11 cellular contexts compared by ENCODE assay signal in genomic region chr9:120109242-120109641, GRCh38.
DNase-seq lines count a peak whose midpoint lies in the region; ATAC-seq lines count a peak whose summit lies in the region.
"Had no signal": no experiment of that assay in that cellular context is flagged by ENCODE, and none has a peak within 500 bp of the region (broad histone marks: within the 10 kb centered on the region; RNA-seq: fewer than 3 reads in every experiment).

No MANE protein-coding gene starts in this region.

- H3K9ac ChIP-seq in NT2/D1 (ENCODE audit: insufficient read length, low read depth): no peak overlapping the region

- H3K9me3 ChIP-seq in NT2/D1 (ENCODE audit: insufficient read depth, low read length) (no peaks in the 10 kb centered on the region), iPS DF 6.9 (ENCODE audit: control insufficient read depth, insufficient read depth, low read length) (no peaks in the 10 kb centered on the region)

- H3K4me1 ChIP-seq in NT2/D1 (ENCODE audit: insufficient read depth, insufficient read length): no peaks in the 10 kb centered on the region
- H3K4me1 ChIP-seq in iPS DF 6.9 (ENCODE audit: control insufficient read depth, insufficient read depth, low read length): no peaks in the 10 kb centered on the region

- H3K9me3 Mint-ChIP-seq in effector memory CD8-positive, alpha-beta T cell: no peaks in the 10 kb centered on the region

- WGBS in iPS DF 6.9 (ENCODE audit: insufficient coverage, insufficient read length): no CpG with 5 or more reads among the region's 3 CpGs

- no peak overlapping the region for H3K4me3 Mint-ChIP-seq in effector memory CD8-positive, alpha-beta T cell

- ATAC-seq in GM18868 (IDR thresholded peaks at IDR 0.05; ENCODE audit: unreplicated experiment) (peak; percentile 55), HG02885 (IDR thresholded peaks at IDR 0.05; ENCODE audit: poor library complexity, unreplicated experiment) (no peak)
- no peak for ATAC-seq in effector memory CD8-positive, alpha-beta T cell (replicated peaks)
- ATAC-seq: left colon had no signal

- H3K27ac ChIP-seq in iPS DF 6.9 (ENCODE audit: low read length): no peak overlapping the region

- DNase-seq in DMS 273 (lab: John Stamatoyannopoulos, UW; ENCODE audit: unreplicated experiment): peak; percentile 69
- no peak for DNase-seq in DMS 273 treated with DMSO at 0.1 percent for 48 hours (lab: John Stamatoyannopoulos, UW)
- DNase-seq in NT2/D1 (ENCODE audit: low read depth, low spot score): peak; percentile 58
- DNase-seq in iPS DF 6.9 (ENCODE audit: low read depth, low spot score): peak; percentile 35
- no peak for DNase-seq in effector memory CD8-positive, alpha-beta T cell
- DNase-seq in MV-4-11 (lab: John Stamatoyannopoulos, UW): no peak
- DNase-seq: activated effector memory CD4-positive, alpha-beta T cell treated with anti-CD3 and anti-CD28 coated beads, Interleukin-2, amount 50 U/mL, for 16 hours; left colon; MM.1S had no signal

- H3K4me3 ChIP-seq in NT2/D1 (ENCODE audit: insufficient read length, low read depth) (no peak overlapping the region), iPS DF 6.9 (ENCODE audit: low read length) (no peak overlapping the region)

- H3K36me3 Mint-ChIP-seq in effector memory CD8-positive, alpha-beta T cell (ENCODE audit: insufficient read depth): no peaks in the 10 kb centered on the region

- H3K36me3 ChIP-seq in NT2/D1 (ENCODE audit: insufficient read depth, insufficient read length, low read length) (no peaks in the 10 kb centered on the region), iPS DF 6.9 (ENCODE audit: control insufficient read depth, insufficient read depth, low read length) (no peaks in the 10 kb centered on the region)

- no peaks in the 10 kb centered on the region for H3K4me1 Mint-ChIP-seq in effector memory CD8-positive, alpha-beta T cell (ENCODE audit: low read depth in 2 of 2)

- peaks cover 0 to under 1% of the 10 kb centered on the region in 2 donors for H3K27me3 Mint-ChIP-seq in effector memory CD8-positive, alpha-beta T cell

- no peak overlapping the region for H3K27ac Mint-ChIP-seq in effector memory CD8-positive, alpha-beta T cell

- no peaks in the 10 kb centered on the region for H3K27me3 ChIP-seq in NT2/D1 (ENCODE audit: insufficient read depth, insufficient read length)
- no peaks in the 10 kb centered on the region for H3K27me3 ChIP-seq in iPS DF 6.9 (ENCODE audit: control insufficient read depth, insufficient read depth, low read length)

Comparison
In these comparisons a context has a peak if more than half of its experiments do, and no peak if none do; other contexts are left out.
1. DNase-seq: peak in DMS 273 (single experiment), NT2/D1 (single experiment) and iPS DF 6.9 (single experiment); none in DMS 273 treated with DMSO at 0.1 percent for 48 hours (single experiment), effector memory CD8-positive, alpha-beta T cell (0 of 3) and MV-4-11 (single experiment).